In the genomic region with DNA sequence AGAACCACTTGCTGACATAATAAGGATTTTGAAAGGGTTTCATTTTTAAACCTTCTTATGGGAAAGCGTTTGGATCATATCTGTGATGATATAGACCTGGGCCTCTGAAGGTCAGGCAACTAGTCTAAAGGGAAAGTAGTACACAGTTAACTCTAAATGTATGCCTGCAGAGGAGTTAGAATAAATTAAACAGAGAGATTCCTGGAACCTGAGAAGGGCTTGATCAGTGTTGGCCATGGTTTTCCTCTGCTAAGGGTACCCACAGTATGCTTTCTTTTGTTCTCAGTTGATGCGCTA, we compare ENCODE assay signal across 15 cellular contexts. TPM values are rescaled to one million over a fixed set of nuclear protein-coding genes. Genes with fewer than 3 reads are reported as not detected.
DNase-seq lines count a peak whose midpoint lies in the region; ATAC-seq and TF ChIP-seq lines count a peak whose summit lies in the region.
"Had no signal": no experiment of that assay in that cellular context is flagged by ENCODE, and none has a peak within 500 bp of the region (broad histone marks: within the 10 kb centered on the region; RNA-seq: fewer than 3 reads in every experiment).

No MANE protein-coding gene starts in this region.

- TF ChIP-seq CTCF in cardiac muscle cell (IDR thresholded peaks at IDR 0.05; ENCODE audit: low read depth, low read length), result no peak
- no peak for TF ChIP-seq CTCF in osteocyte (IDR thresholded peaks at IDR 0.05)

- peaks cover 41% of the 10 kb centered on the region for H3K36me3 Mint-ChIP-seq in osteocyte (ENCODE audit: unreplicated experiment)

- DNase-seq in Right ventricle myocardium inferior (ENCODE audit: missing footprints) (no peak), cardiac septum (ENCODE audit: low spot score) (no peak), cardiac muscle cell (ENCODE audit: low read depth in 1 of 2, low spot score in 1 of 2) (no peak), osteocyte (ENCODE audit: extremely low spot score, unreplicated experiment) (no peak), NAMALWA (ENCODE audit: low spot score) (no peak), NCI-H1105 (lab: John Stamatoyannopoulos, UW) (no peak)
- DNase-seq: activated CD4-positive, alpha-beta T cell treated with anti-CD3 and anti-CD28 coated beads for 1 hour; activated gamma-delta T cell treated with Interleukin-2 at 50 U/mL for 16 hours; cortex of kidney; glutamatergic neuron; mesendoderm; MV-4-11; NCI-H526 treated with DMSO at 0.1 percent for 48 hours had no signal

- peak overlapping the region; percentile 80 for H3K27ac Mint-ChIP-seq in osteocyte (ENCODE audit: unreplicated experiment)

- H3K27me3 ChIP-seq in cardiac muscle cell, result no peaks in the 10 kb centered on the region

- peaks cover 10% of the 10 kb centered on the region for H3K4me1 Mint-ChIP-seq in osteocyte (ENCODE audit: unreplicated experiment)

- intact Hi-C loops in Right ventricle myocardium inferior (cut with DNase I), result loop anchor here (5.0 kb wide), 2 partner anchors 36 to 96 kb away; partner anchors contain the start of gene CKAP4
- intact Hi-C loops in cardiac septum (cut with DNase I), result loop anchor here (2.0 to 10.0 kb wide), 3 partner anchors 40 to 928 kb away; partner anchors contain the start of genes CKAP4 and TCP11L2

- H3K9me3 Mint-ChIP-seq in osteocyte (ENCODE audit: unreplicated experiment), result no peaks in the 10 kb centered on the region

- H3K9me3 ChIP-seq in cardiac muscle cell (ENCODE audit: low read depth), result no peaks in the 10 kb centered on the region

- peak overlapping the region; percentile 81 for H3K27ac ChIP-seq in cardiac muscle cell

- peaks cover 7% of the 10 kb centered on the region for H3K36me3 ChIP-seq in cardiac muscle cell

- peaks cover 45% of the 10 kb centered on the region for H3K4me1 ChIP-seq in cardiac muscle cell (ENCODE audit: low read depth)

- H3K4me3 ChIP-seq in cardiac muscle cell, result no peak overlapping the region

- peak; percentile 21 for ATAC-seq in Right ventricle myocardium inferior
- ATAC-seq in HG02981 (IDR thresholded peaks at IDR 0.05; ENCODE audit: unreplicated experiment), result no peak
- no peak for ATAC-seq in HG03342 (IDR thresholded peaks at IDR 0.05; ENCODE audit: unreplicated experiment)

- peak overlapping the region; percentile 30 for H3K4me3 Mint-ChIP-seq in osteocyte (ENCODE audit: unreplicated experiment)

- H3K27me3 Mint-ChIP-seq in osteocyte (ENCODE audit: unreplicated experiment), result no peaks in the 10 kb centered on the region

RNA-seq across cellular contexts. Expression of gene POLR3B, which starts 14.4 kb away (rescaled TPM):
- total RNA-seq in Right ventricle myocardium inferior (7.3 TPM), cardiac septum (9.4 TPM), cardiac muscle cell (10.7 and 11.5 TPM in 2 replicates), osteocyte (8.1 and 8.4 TPM in 2 replicates)
- polyA plus RNA-seq in cardiac muscle cell, result 8.5 and 12.2 TPM in 2 replicates

RNA-seq across cellular contexts. Expression of gene TCP11L2, which starts 40.6 kb away (rescaled TPM):
- total RNA-seq in Right ventricle myocardium inferior (93.7 TPM), cardiac septum (61.2 TPM), cardiac muscle cell (22.1 and 31.5 TPM in 2 replicates), osteocyte (42.7 and 46.9 TPM in 2 replicates)
- 9.0 and 13.2 TPM in 2 replicates for polyA plus RNA-seq in cardiac muscle cell
